In genomic region chr4:88747351-88747750, GRCh38 we compare ENCODE assay signal across 1 cellular context.
TF ChIP-seq lines count a peak whose summit lies in the region.

No MANE protein-coding gene starts in this region.

TF ChIP-seq in IMR-90, 13 proteins besides CTCF, POLR2A, EP300 and RAD21 (continued from another document):
- TF ChIP-seq CHD1 (IDR thresholded peaks at IDR 0.05; ENCODE audit: low read depth, low read length), result no peak
- no peak for TF ChIP-seq NFE2L2 (IDR thresholded peaks at IDR 0.05; ENCODE audit: low read depth, low read length)
- no peak for TF ChIP-seq SMC3 (IDR thresholded peaks at IDR 0.05; ENCODE audit: low read depth, low read length)
- TF ChIP-seq MAFK (IDR thresholded peaks at IDR 0.05; ENCODE audit: low read depth, low read length), result no peak
- no peak for TF ChIP-seq MXI1 (IDR thresholded peaks at IDR 0.05; ENCODE audit: borderline replicate concordance, low read depth, low read length)
- TF ChIP-seq BHLHE40 (IDR thresholded peaks at IDR 0.05; ENCODE audit: low read depth, low read length), result no peak
- no peak for TF ChIP-seq FOS (IDR thresholded peaks at IDR 0.05; ENCODE audit: low read depth, low read length)
- TF ChIP-seq RCOR1 (IDR thresholded peaks at IDR 0.05; ENCODE audit: insufficient replicate concordance, low read length), result no peak
- TF ChIP-seq MAZ (IDR thresholded peaks at IDR 0.05; ENCODE audit: borderline replicate concordance, low read depth, low read length), result no peak
- TF ChIP-seq, protein P1, sequence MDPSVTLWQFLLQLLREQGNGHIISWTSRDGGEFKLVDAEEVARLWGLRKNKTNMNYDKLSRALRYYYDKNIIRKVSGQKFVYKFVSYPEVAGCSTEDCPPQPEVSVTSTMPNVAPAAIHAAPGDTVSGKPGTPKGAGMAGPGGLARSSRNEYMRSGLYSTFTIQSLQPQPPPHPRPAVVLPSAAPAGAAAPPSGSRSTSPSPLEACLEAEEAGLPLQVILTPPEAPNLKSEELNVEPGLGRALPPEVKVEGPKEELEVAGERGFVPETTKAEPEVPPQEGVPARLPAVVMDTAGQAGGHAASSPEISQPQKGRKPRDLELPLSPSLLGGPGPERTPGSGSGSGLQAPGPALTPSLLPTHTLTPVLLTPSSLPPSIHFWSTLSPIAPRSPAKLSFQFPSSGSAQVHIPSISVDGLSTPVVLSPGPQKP (IDR thresholded peaks at IDR 0.05; ENCODE audit: borderline replicate concordance, low read depth, low read length), result no peak
